In genomic region chr4:48944252-48944651, GRCh38 we compare ENCODE assay signal across 16 cellular contexts. TPM values are rescaled to one million over a fixed set of nuclear protein-coding genes. Genes with fewer than 3 reads are reported as not detected.
A peak's percentile ranks its signal among the peaks of the same experiment; 100 is the strongest.
DNase-seq lines count a peak whose midpoint lies in the region; ATAC-seq, FAIRE-seq and TF ChIP-seq lines count a peak whose summit lies in the region.
"Had no signal": no experiment of that assay in that cellular context is flagged by ENCODE, and none has a peak within 500 bp of the region (broad histone marks: within the 10 kb centered on the region; RNA-seq: fewer than 3 reads in every experiment).

No MANE protein-coding gene starts in this region.

- DNase-seq in COR-L47 (lab: John Stamatoyannopoulos, UW) (peak; percentile 21), HCT116 (ENCODE audit: low read depth, low spot score) (peak; percentile 83), SW480 (ENCODE audit: low spot score) (peak; percentile 76), keratinocyte (ENCODE audit: low read depth, low spot score) (peak; percentile 88), NCI-H2171 (lab: John Stamatoyannopoulos, UW) (no peak), NCI-H774 (lab: John Stamatoyannopoulos, UW) (no peak), upper lobe of right lung (no peak)
- no peak for DNase-seq in CD8-positive, alpha-beta T cell
- DNase-seq: activated effector memory CD4-positive, alpha-beta T cell treated with Interleukin-2 at 50 U/mL for 16 hours; lower lobe of right lung; NCI-H1694 had no signal

- no peaks in the 10 kb centered on the region for H3K36me3 ChIP-seq in HCT116 (ENCODE audit: control insufficient read depth in 1 of 2, insufficient read depth in 2 of 2, low read length in 2 of 2)
- no peaks in the 10 kb centered on the region for H3K36me3 ChIP-seq in keratinocyte (ENCODE audit: control insufficient read depth in 2 of 2, extremely low read depth in 1 of 2, insufficient read depth in 2 of 2, low read length in 2 of 2)
- no peaks in the 10 kb centered on the region for H3K36me3 ChIP-seq in CD8-positive, alpha-beta T cell (ENCODE audit: insufficient read depth, low read length)
- H3K36me3 ChIP-seq in upper lobe of right lung: no peaks in the 10 kb centered on the region
- H3K36me3 ChIP-seq: lower lobe of right lung, Peyer's patch, prostate gland had no signal

- no peaks in the 10 kb centered on the region for H3K9me3 ChIP-seq in HCT116 (ENCODE audit: control insufficient read depth in 1 of 2, insufficient read depth in 1 of 2, low read depth in 1 of 2, low read length in 2 of 2)
- H3K9me3 ChIP-seq in keratinocyte (ENCODE audit: control insufficient read depth, low read depth, low read length): no peaks in the 10 kb centered on the region
- H3K9me3 ChIP-seq in CD8-positive, alpha-beta T cell (ENCODE audit: low read length): no peaks in the 10 kb centered on the region
- no peaks in the 10 kb centered on the region for H3K9me3 ChIP-seq in upper lobe of right lung
- H3K9me3 ChIP-seq: Caco-2, lower lobe of right lung, Peyer's patch, prostate gland, testis had no signal

- H2AFZ ChIP-seq in HCT116 (ENCODE audit: low read depth, low read length, poor library complexity, severe bottlenecking): peak overlapping the region; percentile 94
- peak overlapping the region; percentile 12 for H2AFZ ChIP-seq in keratinocyte (ENCODE audit: control insufficient read depth, low read length)

- H3K27ac ChIP-seq in HCT116 (ENCODE audit: low read depth, low read length) (peak overlapping the region; percentile 58), keratinocyte (ENCODE audit: control insufficient read depth, insufficient read depth, low read length) (peak overlapping the region; percentile 69), upper lobe of right lung (no peak overlapping the region)
- no peak overlapping the region for H3K27ac ChIP-seq in CD8-positive, alpha-beta T cell (ENCODE audit: low read depth, low read length)
- H3K27ac ChIP-seq: lower lobe of right lung, Peyer's patch, prostate gland, testis, VCaP had no signal

- dilution Hi-C loops in keratinocyte (cut with MboI; ENCODE audit: extremely low pct_ligation_motif_present, low sequenced_read_pairs): no loop called here

- no TSS peak for BruUV-seq in HCT116 (replicated peaks; lab: Mats Ljungman, UMichigan)

- peak overlapping the region; percentile 45 for H3K9ac ChIP-seq in HCT116 (ENCODE audit: low read length)
- H3K9ac ChIP-seq in keratinocyte (ENCODE audit: control insufficient read depth, extremely low read depth, insufficient read depth, low read length): peak overlapping the region; percentile 30

- intact Hi-C loops in HCT116 (cut with micrococcal nuclease) (loop anchor here (1.0 to 5.0 kb wide), 2 partner anchors 10 to 112 kb away; partner anchors contain the start of gene OCIAD1), upper lobe of right lung (cut with DNase I) (no loop called here)
- intact Hi-C loops in CD8-positive, alpha-beta T cell (cut with DNase I, micrococcal nuclease): no loop called here

- TF ChIP-seq RAD21 in HCT116 (IDR thresholded peaks at IDR 0.05; ENCODE audit: low read depth): no peak

- POLR2A ChIA-PET in HCT116 (lab: Charles Lee): interaction anchor here (0.9 to 1.8 kb wide), 3 partner anchors 13 to 38 kb away, joined by 3 to 6 read pairs (median 4); partner anchors contain the start of gene OCIAD2
- POLR2A ChIA-PET in CD8-positive, alpha-beta T cell (lab: Charles Lee): interaction anchor here (0.8 to 1.1 kb wide), 3 partner anchors 14 to 352 kb away, joined by 3 to 4 read pairs (median 3); no protein-coding TSS in a partner anchor

- H3K9me2 ChIP-seq in HCT116 (ENCODE audit: insufficient read depth): no peaks in the 10 kb centered on the region

- TF ChIP-seq POLR2A in HCT116 (IDR thresholded peaks at IDR 0.05; ENCODE audit: borderline replicate concordance, extremely low read depth, insufficient read depth, insufficient read length): no peak

- H3K9me1 ChIP-seq in keratinocyte (ENCODE audit: control insufficient read depth, extremely low read depth, insufficient read depth, low read length): no peaks in the 10 kb centered on the region

- ATAC-seq in HCT116 (peak; percentile 82), upper lobe of right lung (no peak)
- ATAC-seq in CD8-positive, alpha-beta T cell: no peak
- ATAC-seq: lower lobe of right lung had no signal

- H3K27me3 Mint-ChIP-seq in CD8-positive, alpha-beta T cell (ENCODE audit: low read depth): no peaks in the 10 kb centered on the region

- no peaks in the 10 kb centered on the region for H3K79me2 ChIP-seq in HCT116 (ENCODE audit: insufficient read depth, low read length)
- no peaks in the 10 kb centered on the region for H3K79me2 ChIP-seq in keratinocyte (ENCODE audit: control insufficient read depth, insufficient read depth, low read length)

- H3K4me2 ChIP-seq in HCT116 (ENCODE audit: low read length) (peak overlapping the region; percentile 60), keratinocyte (ENCODE audit: control insufficient read depth, extremely low read depth, insufficient read depth, low read depth, low read length) (peak overlapping the region; percentile 1)

- H3K27me3 ChIP-seq in HCT116 (ENCODE audit: insufficient read depth, low read length): no peaks in the 10 kb centered on the region
- H3K27me3 ChIP-seq in keratinocyte (ENCODE audit: control insufficient read depth, extremely low read depth, insufficient read depth, low read length): no peaks in the 10 kb centered on the region
- no peaks in the 10 kb centered on the region for H3K27me3 ChIP-seq in CD8-positive, alpha-beta T cell (ENCODE audit: insufficient read depth, low read length)
- H3K27me3 ChIP-seq in upper lobe of right lung: no peaks in the 10 kb centered on the region
- H3K27me3 ChIP-seq: Peyer's patch, testis had no signal

- H3K9me3 Mint-ChIP-seq in CD8-positive, alpha-beta T cell: no peaks in the 10 kb centered on the region

- no peak overlapping the region for H3K27ac Mint-ChIP-seq in CD8-positive, alpha-beta T cell

- RAD21 ChIA-PET in HCT116 (lab: Charles Lee; ENCODE audit: low non-redundant PET in 1 of 2, low total read pairs in 2 of 2, uncharacterized antibody in 2 of 2, unreplicated experiment in 2 of 2): no interaction called here

- H3K4me1 ChIP-seq in HCT116 (ENCODE audit: control insufficient read depth in 1 of 2, insufficient read depth in 2 of 2, low read length in 2 of 2): peaks cover 12 to 27% of the 10 kb centered on the region in 2 experiments
- peaks cover 36% of the 10 kb centered on the region for H3K4me1 ChIP-seq in keratinocyte (ENCODE audit: control insufficient read depth, extremely low read depth, insufficient read depth, low read length)
- H3K4me1 ChIP-seq in CD8-positive, alpha-beta T cell (ENCODE audit: insufficient read depth, low read length): peaks cover 14% of the 10 kb centered on the region
- H3K4me1 ChIP-seq in upper lobe of right lung: no peaks in the 10 kb centered on the region
- H3K4me1 ChIP-seq: lower lobe of right lung, prostate gland, testis had no signal

- CTCF ChIA-PET in HCT116 (lab: Charles Lee): interaction anchor here (0.5 to 2.9 kb wide), 16 partner anchors 9 to 384 kb away, joined by 3 to 23 read pairs (median 4); partner anchors contain the start of gene OCIAD2
- CTCF ChIA-PET in CD8-positive, alpha-beta T cell (lab: Charles Lee): interaction anchor here (0.8 to 2.2 kb wide), 10 partner anchors 13 to 366 kb away, joined by 3 to 13 read pairs (median 4); partner anchors contain the start of gene OCIAD2

- H3K36me3 Mint-ChIP-seq in CD8-positive, alpha-beta T cell: no peaks in the 10 kb centered on the region

- H3K4me3 Mint-ChIP-seq in CD8-positive, alpha-beta T cell: no peak overlapping the region

- H3K4me3 ChIP-seq in HCT116 (replicated peaks in 1 of 2; ENCODE audit: low read depth in 1 of 2, low read length in 2 of 2) (peak overlapping the region in 1 of 2 experiments; percentile 24; a peak in 1 of 4 replicates), keratinocyte (ENCODE audit: control insufficient read depth in 2 of 3, extremely low read depth in 1 of 3, insufficient read depth in 2 of 3, low read depth in 1 of 3, low read length in 3 of 3) (no peak overlapping the region), upper lobe of right lung (no peak overlapping the region)
- H3K4me3 ChIP-seq in CD8-positive, alpha-beta T cell (ENCODE audit: low read depth, low read length): no peak overlapping the region
- H3K4me3 ChIP-seq: lower lobe of right lung, Peyer's patch, prostate gland, testis had no signal

- peaks cover 31% of the 10 kb centered on the region for H3K4me1 Mint-ChIP-seq in CD8-positive, alpha-beta T cell (ENCODE audit: low read depth)

- H4K20me1 ChIP-seq in HCT116 (ENCODE audit: insufficient read depth) (no peaks in the 10 kb centered on the region), keratinocyte (ENCODE audit: control insufficient read depth, extremely low read depth, insufficient read depth, low read length) (no peaks in the 10 kb centered on the region)

- peak; percentile 74 for FAIRE-seq in keratinocyte (lab: Jason Lieb, UNC)

- TF ChIP-seq CTCF in HCT116 (IDR thresholded peaks at IDR 0.05 in 2 of 3, conservative IDR thresholded peaks at IDR 0.05 in 1 of 3; ENCODE audit: borderline replicate concordance in 1 of 3, insufficient read depth in 1 of 3, low read depth in 2 of 3, low read length in 2 of 3) (no peak), keratinocyte (optimal IDR thresholded peaks at IDR 0.05 in 1 of 3, IDR thresholded peaks at IDR 0.05 in 1 of 3, conservative IDR thresholded peaks at IDR 0.05 in 1 of 3; ENCODE audit: extremely low read depth in 1 of 3, insufficient read depth in 2 of 3, low read length in 3 of 3) (no peak), upper lobe of right lung (IDR thresholded peaks at IDR 0.05) (no peak)
- no peak for TF ChIP-seq CTCF in CD8-positive, alpha-beta T cell (IDR thresholded peaks at IDR 0.05)

RNA-seq across cellular contexts. Expression of gene OCIAD2, which starts 37.7 kb away (rescaled TPM):
- total RNA-seq in HCT116 (2021; ENCODE audit: unreplicated experiment) (64.0 TPM), upper lobe of right lung (30.6 TPM)
- 135 and 147 TPM in 2 replicates for polyA plus RNA-seq in HCT116 (2012)
- polyA plus RNA-seq in keratinocyte: 363 to 407 TPM (median 373 TPM) in 3 replicates
- polyA plus RNA-seq in keratinocyte (2011; ENCODE audit: low read depth): 63.3 TPM
- 246 and 265 TPM in 2 replicates for polyA plus RNA-seq in keratinocyte (2011; cell fraction: cytosol; rRNA removed)
- 96.3 and 119 TPM in 2 replicates for polyA plus RNA-seq in keratinocyte (2011; cell fraction: nucleus; rRNA removed)
- polyA plus RNA-seq in keratinocyte (2012; ENCODE audit: low replicate concordance): 264 and 519 TPM in 2 replicates
- polyA minus RNA-seq in keratinocyte: 50.7 to 119 TPM (median 90.6 TPM) in 3 replicates
- polyA minus RNA-seq in keratinocyte (2011; cell fraction: cytosol; rRNA and poly(A)+ RNA removed): 167 TPM
- polyA minus RNA-seq in keratinocyte (2011; cell fraction: nucleus; rRNA and poly(A)+ RNA removed): 29.8 and 44.4 TPM in 2 replicates
- 10 to 100 TPM; 70.6 to 72.1 TPM for total RNA-seq in CD8-positive, alpha-beta T cell

RNA-seq across cellular contexts. Expression of gene CWH43, which starts 41.8 kb away (rescaled TPM):
- total RNA-seq in HCT116 (2021; ENCODE audit: unreplicated experiment) (not detected), upper lobe of right lung (not detected)
- not detected in 2 replicates for polyA plus RNA-seq in HCT116 (2012)
- 8.5 to 18.8 TPM (median 10.9 TPM) in 3 replicates for polyA plus RNA-seq in keratinocyte
- 89.5 TPM for polyA plus RNA-seq in keratinocyte (2011; ENCODE audit: low read depth)
- polyA plus RNA-seq in keratinocyte (2011; cell fraction: cytosol; rRNA removed): 3.8 and 7.8 TPM in 2 replicates
- 23.2 and 35.1 TPM in 2 replicates for polyA plus RNA-seq in keratinocyte (2011; cell fraction: nucleus; rRNA removed)
- 7.5 and 72.8 TPM in 2 replicates for polyA plus RNA-seq in keratinocyte (2012; ENCODE audit: low replicate concordance)
- polyA minus RNA-seq in keratinocyte: 2.5 to 17.1 TPM (median 11.2 TPM) in 3 replicates
- 5.2 TPM for polyA minus RNA-seq in keratinocyte (2011; cell fraction: cytosol; rRNA and poly(A)+ RNA removed)
- polyA minus RNA-seq in keratinocyte (2011; cell fraction: nucleus; rRNA and poly(A)+ RNA removed): 28.1 and 30.6 TPM in 2 replicates
- total RNA-seq in CD8-positive, alpha-beta T cell: not detected
- total RNA-seq: Caco-2 had no signal

Comparison
In these comparisons a context has a peak if more than half of its experiments do, and no peak if none do; other contexts are left out.
1. DNase-seq: peak in COR-L47 (single experiment), HCT116 (single experiment), SW480 (single experiment) and keratinocyte (single experiment); none in NCI-H2171 (single experiment), NCI-H774 (single experiment), CD8-positive, alpha-beta T cell (0 of 7) and upper lobe of right lung (single experiment).
2. H3K27ac ChIP-seq: peak in HCT116 (single experiment) and keratinocyte (single experiment); none in CD8-positive, alpha-beta T cell (single experiment) and upper lobe of right lung (single experiment).